In the genomic region with DNA sequence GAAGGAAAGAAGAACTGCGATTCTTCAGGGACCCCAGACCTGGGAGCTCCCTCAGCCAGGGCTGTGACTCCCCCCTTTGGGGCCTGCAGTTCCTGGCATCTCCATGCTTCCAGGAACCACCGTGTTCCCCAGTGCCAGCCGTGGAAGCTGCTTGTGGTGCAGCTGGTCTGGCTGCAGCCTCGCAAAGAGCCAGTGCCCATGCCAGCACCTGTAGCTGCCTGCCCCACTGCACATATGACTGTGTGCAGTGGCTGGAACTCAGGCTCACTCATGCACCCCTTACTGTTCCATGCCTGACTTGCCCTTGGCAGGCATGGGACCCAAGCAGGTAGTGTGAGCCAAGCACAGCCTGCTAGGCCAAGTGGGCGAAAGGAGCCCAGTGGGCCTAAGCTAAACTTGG, we compare ENCODE assay signal across 27 cellular contexts.
"Had no signal": no experiment of that assay in that cellular context is flagged by ENCODE, and none has a peak within 500 bp of the region (broad histone marks: within the 10 kb centered on the region; RNA-seq: fewer than 3 reads in every experiment).

No MANE protein-coding gene starts in this region.

- DNase-seq: central memory CD4-positive, alpha-beta T cell; dorsolateral prefrontal cortex; effector CD4-positive, alpha-beta T cell; endodermal cell; foreskin fibroblast; gastrocnemius medialis; heart left ventricle; hippocampal formation; kidney glomerular epithelial cell; left ventricle myocardium superior; mesendoderm; midbrain; naive thymus-derived CD4-positive, alpha-beta T cell; nucleus accumbens; stimulated activated CD4-positive, alpha-beta T cell treated with anti-CD3 and anti-CD28 coated beads, Interleukin-4, amount 100 ng/mL, for 4 hours; stimulated activated naive B cell treated with anti-CD40 and anti-IgM and Interleukin-4, amounts not matched to agents 10 μg/mL and 1 μg/mL and 100 μg/mL, for 72 hours; trophoblast cell; uterus had no signal

- H3K4me3 ChIP-seq: dorsolateral prefrontal cortex, gastrocnemius medialis, heart left ventricle, neural progenitor cell, prostate gland, right atrium auricular region, thoracic aorta, uterus had no signal

- H3K27ac ChIP-seq: dorsolateral prefrontal cortex, epithelial cell of prostate, gastrocnemius medialis, heart left ventricle, neural progenitor cell, prostate gland, right atrium auricular region, thoracic aorta, uterus had no signal

- H3K9me3 ChIP-seq: gastrocnemius medialis, prostate gland, right atrium auricular region, thoracic aorta, uterus had no signal

- H3K9ac ChIP-seq: neural progenitor cell had no signal

- H3K27ac Mint-ChIP-seq: endodermal cell; naive thymus-derived CD4-positive, alpha-beta T cell; nephron; neural progenitor cell; stimulated activated naive B cell treated with anti-CD40 and anti-IgM and Interleukin-4, amounts not matched to agents 10 μg/mL and 1 μg/mL and 100 μg/mL, for 72 hours; stimulated activated naive CD8-positive, alpha-beta T cell treated with anti-CD3 and anti-CD28 coated beads, Interleukin-15, Interleukin-2, amounts not matched to agents 100 ng/mL and 50 ng/mL, for 24 hours had no signal

- H3K9me3 Mint-ChIP-seq: endodermal cell, nephron, neural progenitor cell had no signal

- H3K27me3 ChIP-seq: dorsolateral prefrontal cortex, gastrocnemius medialis, heart left ventricle, neural progenitor cell, right atrium auricular region, uterus had no signal

- H3K4me1 Mint-ChIP-seq: endodermal cell; naive thymus-derived CD4-positive, alpha-beta T cell; nephron; neural progenitor cell; stimulated activated naive B cell treated with anti-CD40 and anti-IgM and Interleukin-4, amounts not matched to agents 10 μg/mL and 1 μg/mL and 100 μg/mL, for 72 hours had no signal

- H2AFZ ChIP-seq: neural progenitor cell had no signal

- H3K4me2 ChIP-seq: neural progenitor cell had no signal

- H3K4me1 ChIP-seq: gastrocnemius medialis, heart left ventricle, neural progenitor cell, prostate gland, right atrium auricular region, uterus had no signal

- H3K27me3 Mint-ChIP-seq: naive thymus-derived CD4-positive, alpha-beta T cell; stimulated activated naive B cell treated with anti-CD40 and anti-IgM and Interleukin-4, amounts not matched to agents 10 μg/mL and 1 μg/mL and 100 μg/mL, for 72 hours; stimulated activated naive CD8-positive, alpha-beta T cell treated with anti-CD3 and anti-CD28 coated beads, Interleukin-15, Interleukin-2, amounts not matched to agents 100 ng/mL and 50 ng/mL, for 24 hours had no signal

- H3K36me3 Mint-ChIP-seq: naive thymus-derived CD4-positive, alpha-beta T cell; neural progenitor cell; stimulated activated naive B cell treated with anti-CD40 and anti-IgM and Interleukin-4, amounts not matched to agents 10 μg/mL and 1 μg/mL and 100 μg/mL, for 72 hours had no signal

- H3K36me3 ChIP-seq: gastrocnemius medialis, heart left ventricle, neural progenitor cell, prostate gland, right atrium auricular region, thoracic aorta, uterus had no signal

- ATAC-seq: esophagus mucosa; gastrocnemius medialis; heart left ventricle; left ventricle myocardium superior; naive thymus-derived CD4-positive, alpha-beta T cell; sciatic nerve had no signal

- H3K4me3 Mint-ChIP-seq: endodermal cell; naive thymus-derived CD4-positive, alpha-beta T cell; nephron; neural progenitor cell; stimulated activated naive B cell treated with anti-CD40 and anti-IgM and Interleukin-4, amounts not matched to agents 10 μg/mL and 1 μg/mL and 100 μg/mL, for 72 hours; stimulated activated naive CD8-positive, alpha-beta T cell treated with anti-CD3 and anti-CD28 coated beads, Interleukin-15, Interleukin-2, amounts not matched to agents 100 ng/mL and 50 ng/mL, for 24 hours had no signal
